13 cellular contexts compared by ENCODE assay signal in genomic region chr19:48913114-48913513, GRCh38. TPM values are rescaled to one million over a fixed set of nuclear protein-coding genes. Genes with fewer than 3 reads are reported as not detected.
A peak's percentile ranks its signal among the peaks of the same experiment; 100 is the strongest.
DNase-seq lines count a peak whose midpoint lies in the region; ATAC-seq and TF ChIP-seq lines count a peak whose summit lies in the region.
"Had no signal": no experiment of that assay in that cellular context is flagged by ENCODE, and none has a peak within 500 bp of the region (broad histone marks: within the 10 kb centered on the region; RNA-seq: fewer than 3 reads in every experiment).

No MANE protein-coding gene starts in this region.

- peak; percentile 97 for ATAC-seq in CD8-positive, alpha-beta T cell
- ATAC-seq in GM21390 (IDR thresholded peaks at IDR 0.05; ENCODE audit: unreplicated experiment): no peak

- H3K9me3 ChIP-seq in CD8-positive, alpha-beta T cell (ENCODE audit: low read length): no peaks in the 10 kb centered on the region
- no peaks in the 10 kb centered on the region for H3K9me3 ChIP-seq in tibial nerve
- H3K9me3 ChIP-seq: right atrium auricular region, SJSA1 had no signal

- TF ChIP-seq POLR2A in tibial nerve (IDR thresholded peaks at IDR 0.05): no peak

- TF ChIP-seq CTCF in CD8-positive, alpha-beta T cell (IDR thresholded peaks at IDR 0.05): no peak
- no peak for TF ChIP-seq CTCF in tibial nerve (IDR thresholded peaks at IDR 0.05)

- POLR2A ChIA-PET in CD8-positive, alpha-beta T cell (lab: Charles Lee): no interaction called here
- POLR2A ChIA-PET in activated CD4-positive, alpha-beta memory T cell treated with anti-CD3 and anti-CD28 coated beads, Interleukin-2, amount 10 ng/mL, durations not matched to agents 7 days and 5 days (lab: Charles Lee): interaction anchor here (0.9 to 3.0 kb wide), 3 partner anchors 12 to 41 kb away, joined by 3 to 9 read pairs (median 3); partner anchors contain the start of gene PPP1R15A

- H3K36me3 Mint-ChIP-seq in CD8-positive, alpha-beta T cell: peaks cover 66% of the 10 kb centered on the region
- H3K36me3 Mint-ChIP-seq in activated CD4-positive, alpha-beta memory T cell treated with anti-CD3 and anti-CD28 coated beads, Interleukin-2, amount 10 ng/mL, durations not matched to agents 7 days and 5 days (ENCODE audit: low read depth): peaks cover 62% of the 10 kb centered on the region

- TF ChIP-seq EP300 in tibial nerve (IDR thresholded peaks at IDR 0.05): no peak

- H3K4me3 Mint-ChIP-seq in CD8-positive, alpha-beta T cell: no peak overlapping the region
- no peak overlapping the region for H3K4me3 Mint-ChIP-seq in activated CD4-positive, alpha-beta memory T cell treated with anti-CD3 and anti-CD28 coated beads, Interleukin-2, amount 10 ng/mL, durations not matched to agents 7 days and 5 days

- H3K4me1 ChIP-seq in CD8-positive, alpha-beta T cell (ENCODE audit: insufficient read depth, low read length): no peaks in the 10 kb centered on the region
- H3K4me1 ChIP-seq in tibial nerve: no peaks in the 10 kb centered on the region
- H3K4me1 ChIP-seq: right atrium auricular region, SJSA1 had no signal

- H3K9me3 Mint-ChIP-seq in CD8-positive, alpha-beta T cell: no peaks in the 10 kb centered on the region
- H3K9me3 Mint-ChIP-seq in activated CD4-positive, alpha-beta memory T cell treated with anti-CD3 and anti-CD28 coated beads, Interleukin-2, amount 10 ng/mL, durations not matched to agents 7 days and 5 days: no peaks in the 10 kb centered on the region

- H3K27ac ChIP-seq in CD8-positive, alpha-beta T cell (ENCODE audit: low read depth, low read length): no peak overlapping the region
- no peak overlapping the region for H3K27ac ChIP-seq in tibial nerve
- H3K27ac ChIP-seq: cardiac muscle cell, right atrium auricular region, SJSA1 had no signal

- H3K27me3 Mint-ChIP-seq in CD8-positive, alpha-beta T cell (ENCODE audit: low read depth): no peaks in the 10 kb centered on the region
- H3K27me3 Mint-ChIP-seq in activated CD4-positive, alpha-beta memory T cell treated with anti-CD3 and anti-CD28 coated beads, Interleukin-2, amount 10 ng/mL, durations not matched to agents 7 days and 5 days: no peaks in the 10 kb centered on the region

- intact Hi-C loops in CD8-positive, alpha-beta T cell (cut with DNase I, micrococcal nuclease): no loop called here

- no peak overlapping the region for H3K27ac Mint-ChIP-seq in CD8-positive, alpha-beta T cell
- no peak overlapping the region for H3K27ac Mint-ChIP-seq in activated CD4-positive, alpha-beta memory T cell treated with anti-CD3 and anti-CD28 coated beads, Interleukin-2, amount 10 ng/mL, durations not matched to agents 7 days and 5 days

- CTCF ChIA-PET in CD8-positive, alpha-beta T cell (lab: Charles Lee): interaction anchor here (1.0 to 1.3 kb wide), 3 partner anchors 19 to 71 kb away, joined by 3 to 4 read pairs (median 3); no protein-coding TSS in a partner anchor
- CTCF ChIA-PET in activated CD4-positive, alpha-beta memory T cell treated with anti-CD3 and anti-CD28 coated beads, Interleukin-2, amount 10 ng/mL, durations not matched to agents 7 days and 5 days (lab: Charles Lee): interaction anchor here (2.0 kb wide), 1 partner anchor 58 kb away, joined by 4 read pairs; no protein-coding TSS in a partner anchor

- no peaks in the 10 kb centered on the region for H3K4me1 Mint-ChIP-seq in CD8-positive, alpha-beta T cell (ENCODE audit: low read depth)
- H3K4me1 Mint-ChIP-seq in activated CD4-positive, alpha-beta memory T cell treated with anti-CD3 and anti-CD28 coated beads, Interleukin-2, amount 10 ng/mL, durations not matched to agents 7 days and 5 days: no peaks in the 10 kb centered on the region

- peaks cover 36% of the 10 kb centered on the region for H3K36me3 ChIP-seq in CD8-positive, alpha-beta T cell (ENCODE audit: insufficient read depth, low read length)
- H3K36me3 ChIP-seq in tibial nerve: peaks cover 9 to 99% (median 31%) of the 10 kb centered on the region in 3 donors

- H3K4me3 ChIP-seq in CD8-positive, alpha-beta T cell (ENCODE audit: low read depth, low read length): no peak overlapping the region
- H3K4me3 ChIP-seq in tibial nerve: no peak overlapping the region
- H3K4me3 ChIP-seq: cardiac muscle cell, lung, right atrium auricular region, SJSA1 had no signal

- 85 to 90% methylated on average over 7 of the region's 7 CpGs for WGBS in tibial nerve, 2 donors

- peak in 1 of 7 experiments; percentile 28 for DNase-seq in CD8-positive, alpha-beta T cell
- DNase-seq in ELR (ENCODE audit: low read depth) (peak; percentile 47), OCI-M1 (lab: John Stamatoyannopoulos, UW) (peak; percentile 51), glomerular visceral epithelial cell (ENCODE audit: extremely low spot score) (peak; percentile 15), tibial nerve (ENCODE audit: low spot score in 2 of 2) (no peak)
- DNase-seq in activated CD4-positive, alpha-beta memory T cell treated with anti-CD3 and anti-CD28 coated beads, Interleukin-2, amount 10 ng/mL, durations not matched to agents 7 days and 5 days: no peak
- DNase-seq: GF-D8, NCI-H1694 treated with DMSO at 0.1 percent for 48 hours had no signal

- no peaks in the 10 kb centered on the region for H3K27me3 ChIP-seq in CD8-positive, alpha-beta T cell (ENCODE audit: insufficient read depth, low read length)
- H3K27me3 ChIP-seq in tibial nerve: no peaks in the 10 kb centered on the region
- H3K27me3 ChIP-seq: cardiac muscle cell, right atrium auricular region, SJSA1 had no signal

RNA-seq across cellular contexts. Expression of gene NUCB1, which starts 13.0 kb away (rescaled TPM):
- total RNA-seq in CD8-positive, alpha-beta T cell: 10 to 100 TPM; 55.4 to 66.7 TPM
- 100 to 1,000 TPM; 220 to 352 (median 287) TPM for total RNA-seq in tibial nerve
- 100 to 1,000 TPM; 287 to 300 TPM for total RNA-seq in activated CD4-positive, alpha-beta memory T cell treated with anti-CD3 and anti-CD28 coated beads, Interleukin-2, amount 10 ng/mL, durations not matched to agents 7 days and 5 days

RNA-seq across cellular contexts. Expression of gene TULP2, which starts 14.6 kb away (rescaled TPM):
- total RNA-seq in CD8-positive, alpha-beta T cell: not detected
- 1 to 10 TPM in 1 of 4 donors, under 1 TPM in 2, not detected in 1; 0.22 to 2.5 (median 0.60) TPM for total RNA-seq in tibial nerve
- under 1 TPM in 1 of 2 experiments, not detected in 1; 0.13 TPM for total RNA-seq in activated CD4-positive, alpha-beta memory T cell treated with anti-CD3 and anti-CD28 coated beads, Interleukin-2, amount 10 ng/mL, durations not matched to agents 7 days and 5 days
- total RNA-seq: right atrium auricular region, SJSA1 had no signal

RNA-seq across cellular contexts. Expression of gene DHDH, which starts 20.4 kb away (rescaled TPM):
- 1 to 10 TPM in 1 of 2 experiments, under 1 TPM in 1; 0.68 to 1.0 TPM for total RNA-seq in CD8-positive, alpha-beta T cell
- 1 to 10 TPM in 1 of 4 donors, not detected in 3; 1.2 TPM for total RNA-seq in tibial nerve
- 1 to 10 TPM; 1.6 to 2.9 TPM for total RNA-seq in activated CD4-positive, alpha-beta memory T cell treated with anti-CD3 and anti-CD28 coated beads, Interleukin-2, amount 10 ng/mL, durations not matched to agents 7 days and 5 days
- total RNA-seq: right atrium auricular region had no signal

RNA-seq across cellular contexts. Expression of gene PPP1R15A, which starts 40.9 kb away (rescaled TPM):
- total RNA-seq in CD8-positive, alpha-beta T cell: 100 to 1,000 TPM; 398 to 399 TPM
- total RNA-seq in tibial nerve: 100 to 1,000 TPM in 2 of 4 donors, 10 to 100 TPM in 2; 81.0 to 171 (median 101) TPM
- total RNA-seq in activated CD4-positive, alpha-beta memory T cell treated with anti-CD3 and anti-CD28 coated beads, Interleukin-2, amount 10 ng/mL, durations not matched to agents 7 days and 5 days: 10 to 100 TPM; 77.2 to 81.4 TPM

RNA-seq across cellular contexts. Expression of gene BAX, which starts 41.6 kb away (rescaled TPM):
- 10 to 100 TPM; 55.7 to 57.4 TPM for total RNA-seq in CD8-positive, alpha-beta T cell
- total RNA-seq in tibial nerve: 10 to 100 TPM; 31.4 to 61.2 (median 38.4) TPM
- total RNA-seq in activated CD4-positive, alpha-beta memory T cell treated with anti-CD3 and anti-CD28 coated beads, Interleukin-2, amount 10 ng/mL, durations not matched to agents 7 days and 5 days: 100 to 1,000 TPM; 255 to 258 TPM

Comparison
In these comparisons a context has a peak if more than half of its experiments do, and no peak if none do; other contexts are left out.
1. DNase-seq: peak in ELR (single experiment), OCI-M1 (single experiment) and glomerular visceral epithelial cell (single experiment); none in tibial nerve (0 of 2) and activated CD4-positive, alpha-beta memory T cell treated with anti-CD3 and anti-CD28 coated beads, Interleukin-2, amount 10 ng/mL, durations not matched to agents 7 days and 5 days (single experiment).